Comparison of ENCODE assay signal across 14 cellular contexts in genomic region chr9:21556581-21557427, GRCh38.
DNase-seq lines count a peak whose midpoint lies in the region; ATAC-seq, FAIRE-seq and TF ChIP-seq lines count a peak whose summit lies in the region.
"Had no signal": no experiment of that assay in that cellular context is flagged by ENCODE, and none has a peak within 500 bp of the region (broad histone marks: within the 10 kb centered on the region; RNA-seq: fewer than 3 reads in every experiment).

No MANE protein-coding gene starts in this region.

- H3K36me3 ChIP-seq in esophagus squamous epithelium (no peaks in the 10 kb centered on the region), upper lobe of right lung (no peaks in the 10 kb centered on the region)

- FAIRE-seq in RCC 7860 (lab: Jason Lieb, UNC): peak; percentile 17
- FAIRE-seq: colon, urothelium cell line had no signal

- H3K36me3 Mint-ChIP-seq in Calu3 (ENCODE audit: insufficient read depth, unreplicated experiment) (peaks cover 75% of the 10 kb centered on the region), progenitor cell of endocrine pancreas (ENCODE audit: insufficient read depth) (no peaks in the 10 kb centered on the region)
- H3K36me3 Mint-ChIP-seq: activated naive CD8-positive, alpha-beta T cell treated with anti-CD3 and anti-CD28 coated beads, Interleukin-2, amount 10 ng/mL, durations not matched to agents 7 days and 5 days had no signal

- WGBS in esophagus squamous epithelium, 2 donors: 39 to 49% methylated on average over 4 of the region's 4 CpGs

- TF ChIP-seq CTCF in Calu3 (IDR thresholded peaks at IDR 0.05; ENCODE audit: unreplicated experiment): no peak
- no peak for TF ChIP-seq CTCF in esophagus squamous epithelium (IDR thresholded peaks at IDR 0.05)
- no peak for TF ChIP-seq CTCF in progenitor cell of endocrine pancreas (IDR thresholded peaks at IDR 0.05; ENCODE audit: unreplicated experiment)
- TF ChIP-seq CTCF in upper lobe of right lung (IDR thresholded peaks at IDR 0.05): no peak

- ATAC-seq in upper lobe of right lung: no peak
- ATAC-seq in sciatic nerve: no peak
- ATAC-seq: activated CD4-positive, CD25-positive, alpha-beta regulatory T cell treated with anti-CD3 and anti-CD28 coated beads, Interleukin-2, amount 50 U/mL, for 24 hours had no signal

- peak overlapping the region; percentile 89 for H3K27ac Mint-ChIP-seq in Calu3 (ENCODE audit: unreplicated experiment)
- no peak overlapping the region for H3K27ac Mint-ChIP-seq in progenitor cell of endocrine pancreas
- H3K27ac Mint-ChIP-seq: activated naive CD8-positive, alpha-beta T cell treated with anti-CD3 and anti-CD28 coated beads, Interleukin-2, amount 10 ng/mL, durations not matched to agents 7 days and 5 days had no signal

- H3K27ac ChIP-seq in esophagus squamous epithelium (peak overlapping the region in 3 of 4 donors; percentile 87 to 95 (median 94)), upper lobe of right lung (no peak overlapping the region)

- H3K27me3 Mint-ChIP-seq in Calu3 (ENCODE audit: unreplicated experiment) (no peaks in the 10 kb centered on the region), progenitor cell of endocrine pancreas (no peaks in the 10 kb centered on the region)

- H3K4me1 Mint-ChIP-seq in Calu3 (ENCODE audit: low read depth, unreplicated experiment): peaks cover 10% of the 10 kb centered on the region
- H3K4me1 Mint-ChIP-seq in progenitor cell of endocrine pancreas (ENCODE audit: low read depth): peaks cover 47% of the 10 kb centered on the region

- H3K4me3 ChIP-seq in esophagus squamous epithelium: peak overlapping the region; percentile 18 to 79 (median 77)
- H3K4me3 ChIP-seq in upper lobe of right lung: no peak overlapping the region

- H3K4me3 Mint-ChIP-seq in Calu3 (ENCODE audit: low read depth, unreplicated experiment) (peak overlapping the region; percentile 85), progenitor cell of endocrine pancreas (ENCODE audit: low read depth) (peak overlapping the region; percentile 96)
- H3K4me3 Mint-ChIP-seq: activated naive CD8-positive, alpha-beta T cell treated with anti-CD3 and anti-CD28 coated beads, Interleukin-2, amount 10 ng/mL, durations not matched to agents 7 days and 5 days had no signal

- H3K4me1 ChIP-seq in esophagus squamous epithelium (peaks cover 0 to 38% (median 0%) of the 10 kb centered on the region in 3 donors), upper lobe of right lung (peaks cover 11% of the 10 kb centered on the region)

- DNase-seq in Calu3: no peak
- no peak for DNase-seq in RCC 7860 (ENCODE audit: low spot score)
- no peak for DNase-seq in esophagus squamous epithelium (lab: John Stamatoyannopoulos, UW)
- DNase-seq in progenitor cell of endocrine pancreas (ENCODE audit: low spot score, unreplicated experiment): no peak
- no peak for DNase-seq in upper lobe of right lung
- DNase-seq in sciatic nerve (ENCODE audit: low spot score): no peak
- no peak for DNase-seq in mesenteric fat pad (ENCODE audit: low spot score)
- DNase-seq: activated CD8-positive, alpha-beta memory T cell treated with anti-CD3 and anti-CD28 coated beads, Interleukin-2, amount 50 U/mL, for 48 hours; activated naive CD8-positive, alpha-beta T cell treated with anti-CD3 and anti-CD28 coated beads, Interleukin-2, amount 10 ng/mL, durations not matched to agents 7 days and 5 days; HCEC 1CT; T-helper 2 cell had no signal

- no TSS peak for BruUV-seq in Calu3 (replicated peaks; lab: Mats Ljungman, UMichigan)

- CTCF ChIA-PET in Calu3 (lab: Charles Lee): no interaction called here

- intact Hi-C loops in Calu3 (cut with micrococcal nuclease; ENCODE audit: unreplicated experiment) (no loop called here), esophagus squamous epithelium (cut with DNase I) (no loop called here), upper lobe of right lung (cut with DNase I) (no loop called here), sciatic nerve (cut with DNase I) (no loop called here)

- no peak for TF ChIP-seq POLR2A in esophagus squamous epithelium (IDR thresholded peaks at IDR 0.05)

- H3K9me3 Mint-ChIP-seq in Calu3 (ENCODE audit: low read depth, unreplicated experiment) (no peaks in the 10 kb centered on the region), progenitor cell of endocrine pancreas (ENCODE audit: low read depth) (no peaks in the 10 kb centered on the region)
- H3K9me3 Mint-ChIP-seq: activated naive CD8-positive, alpha-beta T cell treated with anti-CD3 and anti-CD28 coated beads, Interleukin-2, amount 10 ng/mL, durations not matched to agents 7 days and 5 days had no signal

- H3K9me3 ChIP-seq in esophagus squamous epithelium (no peaks in the 10 kb centered on the region), upper lobe of right lung (no peaks in the 10 kb centered on the region)

- H3K27me3 ChIP-seq in esophagus squamous epithelium (peaks cover 0 to 69% (median 3%) of the 10 kb centered on the region in 4 donors), upper lobe of right lung (peaks cover 80% of the 10 kb centered on the region)
